ENCODE assay signal across 8 cellular contexts in the genomic region with DNA sequence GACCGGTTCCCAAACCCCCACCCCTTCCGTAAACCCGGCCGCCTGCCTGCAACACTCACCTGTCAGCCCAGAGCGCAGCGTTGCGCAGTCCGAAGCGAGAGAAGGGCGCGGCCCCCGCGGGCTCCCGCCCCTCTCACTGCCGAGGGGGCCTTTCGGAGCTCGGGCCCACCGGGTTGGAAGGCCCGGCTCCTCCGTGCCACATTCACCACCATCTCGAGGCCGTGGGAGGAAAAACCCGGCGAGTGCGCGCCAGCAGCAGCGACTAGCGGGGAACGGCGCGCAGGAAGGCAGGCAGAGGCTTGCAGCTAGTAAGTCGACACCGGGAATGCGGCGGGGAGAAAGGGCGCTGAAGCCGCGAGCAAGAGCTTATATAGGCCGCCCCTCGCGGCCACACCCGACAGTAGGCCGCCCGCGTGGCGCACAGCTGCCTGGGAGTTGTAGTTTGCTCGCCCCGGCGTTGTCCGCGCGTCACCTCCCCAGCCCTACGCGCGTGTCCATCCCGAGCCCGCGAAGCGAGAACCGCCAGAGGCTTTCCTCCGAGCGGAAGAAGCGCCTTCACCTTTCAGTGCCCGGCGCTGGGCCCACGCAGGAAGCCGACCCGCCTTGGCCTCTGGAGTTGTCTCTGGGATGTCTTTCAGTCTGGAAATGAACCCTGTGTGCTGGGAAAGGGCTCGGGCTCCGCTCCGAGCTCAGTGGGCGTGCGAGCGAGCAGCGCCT. TPM values are rescaled to one million over a fixed set of nuclear protein-coding genes. Genes with fewer than 3 reads are reported as not detected.
DNase-seq lines count a peak whose midpoint lies in the region; ATAC-seq and TF ChIP-seq lines count a peak whose summit lies in the region.

No MANE protein-coding gene starts in this region.

- H3K27me3 ChIP-seq in WERI-Rb-1 (ENCODE audit: insufficient read depth, low read depth, severe bottlenecking), result no peaks in the 10 kb centered on the region
- no peaks in the 10 kb centered on the region for H3K27me3 ChIP-seq in mammary epithelial cell (ENCODE audit: insufficient read depth, low read length)
- no peaks in the 10 kb centered on the region for H3K27me3 ChIP-seq in spleen (replicated peaks in 1 of 7)

- H3K4me3 ChIP-seq in AG04449 (ENCODE audit: low read depth, low read length) (peak overlapping the region; percentile 93), WERI-Rb-1 (ENCODE audit: low read depth, low read length) (peak overlapping the region; percentile 78), mammary epithelial cell (replicated peaks in 1 of 3; ENCODE audit: insufficient read depth in 1 of 3, low read depth in 2 of 3, low read length in 3 of 3) (peak overlapping the region; percentile 73 to 96 (median 88)), spleen (peak overlapping the region; percentile 72 to 94 (median 92))

- H4K20me1 ChIP-seq in mammary epithelial cell (ENCODE audit: insufficient read depth, low read length), result peaks cover 13% of the 10 kb centered on the region

- BruUV-seq in mammary epithelial cell (replicated peaks; lab: Mats Ljungman, UMichigan), result no TSS peak

- H3K4me1 ChIP-seq in mammary epithelial cell (ENCODE audit: insufficient read depth, low read length) (peaks cover 23% of the 10 kb centered on the region), spleen (peaks cover 19 to 59% (median 40%) of the 10 kb centered on the region in 6 donors)

- in situ Hi-C loops in mammary epithelial cell (cut with MboI; ENCODE audit: low sequenced_read_pairs in 2 of 2), result no loop called here

- intact Hi-C loops in mammary epithelial cell (cut with micrococcal nuclease), result loop anchor here (1.0 to 2.0 kb wide), 5 partner anchors 21 to 67 kb away; partner anchors contain the start of genes RNU11, TAF12 and TRNAU1AP
- intact Hi-C loops in spleen (cut with DNase I; ENCODE audit: low total_unique reads), result loop anchor here (5.0 kb wide), 1 partner anchor 74 kb away; the partner anchor contains the start of gene RCC1

- ATAC-seq in GM18867 (IDR thresholded peaks at IDR 0.05; ENCODE audit: unreplicated experiment) (peak; percentile 78), HG03097 (IDR thresholded peaks at IDR 0.05; ENCODE audit: low FRiP score, unreplicated experiment) (peak; percentile 78)

- DNase-seq in AG04449 (ENCODE audit: low read depth, low spot score), result peak; percentile 61
- DNase-seq in NCI-H2171 (lab: John Stamatoyannopoulos, UW), result peak; percentile 94
- peak; percentile 96 for DNase-seq in WERI-Rb-1
- peak; percentile 95 for DNase-seq in mammary epithelial cell
- DNase-seq in inferior parietal cortex (ENCODE audit: extremely low spot score), result peak; percentile 96
- DNase-seq in spleen, result peak; percentile 98

- POLR2A ChIA-PET in AG04449 (lab: Yijun Ruan, JAX), result interaction anchor here (0.6 to 4.9 kb wide), 42 partner anchors 9 to 809 kb away, joined by 3 to 57 read pairs (median 5); partner anchors contain the start of genes GMEB1, PHACTR4, RAB42 and RCC1

- under 1% methylated on average over 34 of the region's 75 CpGs for WGBS in mammary epithelial cell (ENCODE audit: low coverage, missing lambda C conversion rate)
- WGBS in spleen, 5 donors, result 0 to 1% (median 0%) methylated on average over 34 to 75 of the region's 75 CpGs

- H3K9me3 ChIP-seq in WERI-Rb-1 (ENCODE audit: severe bottlenecking) (no peaks in the 10 kb centered on the region), mammary epithelial cell (replicated peaks; ENCODE audit: insufficient read depth, low read length) (no peaks in the 10 kb centered on the region), spleen (no peaks in the 10 kb centered on the region)

- peak overlapping the region; percentile 91 for H3K9ac ChIP-seq in mammary epithelial cell (ENCODE audit: insufficient read depth, low read length)

- H3K79me2 ChIP-seq in mammary epithelial cell (ENCODE audit: insufficient read depth, low read length), result peaks cover 32% of the 10 kb centered on the region

- TF ChIP-seq CTCF in AG04449 (IDR thresholded peaks at IDR 0.05; ENCODE audit: insufficient read depth, low read length, missing control alignments), result no peak
- TF ChIP-seq CTCF in WERI-Rb-1 (IDR thresholded peaks at IDR 0.05; ENCODE audit: low read depth, low read length), result no peak
- peak in 1 of 2 donors; percentile 2 for TF ChIP-seq CTCF in mammary epithelial cell (conservative IDR thresholded peaks at IDR 0.05 in 1 of 2, IDR thresholded peaks at IDR 0.05 in 1 of 2; ENCODE audit: extremely low read depth in 1 of 2, insufficient read depth in 1 of 2, low read depth in 1 of 2, low read length in 2 of 2)
- TF ChIP-seq CTCF in spleen (IDR thresholded peaks at IDR 0.05 in 8 of 11, conservative IDR thresholded peaks at IDR 0.05 in 3 of 11), result peak in 9 of 11 experiments; percentile 20 to 58 (median 37)

- TF ChIP-seq POLR2A in spleen (IDR thresholded peaks at IDR 0.05), result peak; percentile 71 to 81 (median 81)

- H3K4me2 ChIP-seq in mammary epithelial cell (ENCODE audit: insufficient read depth, low read depth, low read length), result peak overlapping the region; percentile 91

- dilution Hi-C loops in mammary epithelial cell (cut with HindIII; ENCODE audit: low sequenced_read_pairs), result no loop called here

- H3K36me3 ChIP-seq in WERI-Rb-1 (peaks cover 44% of the 10 kb centered on the region), mammary epithelial cell (ENCODE audit: insufficient read depth, low read length) (peaks cover 34% of the 10 kb centered on the region), spleen (peaks cover 0 to 39% (median 35%) of the 10 kb centered on the region in 6 donors)

- peak overlapping the region; percentile 81 for H3K27ac ChIP-seq in WERI-Rb-1
- peak overlapping the region; percentile 87 for H3K27ac ChIP-seq in mammary epithelial cell (ENCODE audit: insufficient read depth, low read depth, low read length)
- H3K27ac ChIP-seq in spleen, result peak overlapping the region; percentile 77 to 94 (median 91)

- H2AFZ ChIP-seq in mammary epithelial cell (ENCODE audit: low read depth, low read length), result peak overlapping the region; percentile 89

- CTCF ChIA-PET in AG04449 (lab: Yijun Ruan, JAX), result interaction anchor here (0.7 to 4.3 kb wide), 7 partner anchors 9 to 295 kb away, joined by 3 to 31 read pairs (median 3); partner anchors contain the start of gene TAF12
- CTCF ChIA-PET in mammary epithelial cell (lab: Charles Lee; ENCODE audit: low non-redundant PET), result no interaction called here

RNA-seq across cellular contexts. Expression of gene RAB42, which starts 10.4 kb away (rescaled TPM):
- total RNA-seq in mammary epithelial cell, result under 1 TPM in 1 of 2 donors, not detected in 1; 0.17 TPM
- 0.10 TPM for polyA plus RNA-seq in mammary epithelial cell
- not detected for polyA minus RNA-seq in mammary epithelial cell
- 10 to 100 TPM in 3 of 7 donors, 1 to 10 TPM in 4; 3.1 to 18.9 (median 9.1) TPM for total RNA-seq in spleen
- 1 to 10 TPM; 1.9 to 9.0 (median 8.0) TPM for polyA plus RNA-seq in spleen

RNA-seq across cellular contexts. Expression of gene TRNAU1AP, which starts 28.8 kb away (rescaled TPM):
- 10 to 100 TPM; 21.3 to 36.9 TPM for total RNA-seq in mammary epithelial cell
- 34.1 TPM for polyA plus RNA-seq in mammary epithelial cell
- 50.4 TPM for polyA minus RNA-seq in mammary epithelial cell
- total RNA-seq in spleen, result 10 to 100 TPM; 14.0 to 25.7 (median 22.5) TPM
- polyA plus RNA-seq in spleen, result 10 to 100 TPM; 24.7 to 26.6 (median 26.6) TPM

Comparison
In these comparisons a context has a peak if more than half of its experiments do, and no peak if none do; other contexts are left out.
1. Peak in every context shown above with its lines: DNase-seq, ATAC-seq, H3K4me3 ChIP-seq and H3K27ac ChIP-seq.
2. CTCF ChIP-seq: peak in spleen (9 of 11); none in AG04449 (single experiment) and WERI-Rb-1 (single experiment).